ENCODE assay signal across 8 cellular contexts in genomic region chr3:140093742-140094141, GRCh38.
DNase-seq lines count a peak whose midpoint lies in the region; ATAC-seq and TF ChIP-seq lines count a peak whose summit lies in the region.

No MANE protein-coding gene starts in this region.

- H3K4me3 ChIP-seq in SK-N-MC: peak overlapping the region; percentile 16; the same call in 1 of the 2 replicates
- H3K4me3 ChIP-seq in transverse colon: no peak overlapping the region

- H3K9ac ChIP-seq in SK-N-MC (ENCODE audit: insufficient read length): no peak overlapping the region

- TF ChIP-seq CTCF in transverse colon (IDR thresholded peaks at IDR 0.05): no peak

- peaks cover 0 to 7% (median 0%) of the 10 kb centered on the region in 4 donors for H3K4me1 ChIP-seq in transverse colon

- H3K36me3 ChIP-seq in SK-N-MC (ENCODE audit: insufficient read depth, low read length) (no peaks in the 10 kb centered on the region), transverse colon (no peaks in the 10 kb centered on the region)

- ATAC-seq in left ventricle myocardium superior (peak; percentile 95), HG03460 (IDR thresholded peaks at IDR 0.05; ENCODE audit: unreplicated experiment) (no peak)

- intact Hi-C loops in left ventricle myocardium superior (cut with micrococcal nuclease): no loop called here
- intact Hi-C loops in transverse colon (cut with DNase I; ENCODE audit: low total_unique reads): no loop called here

- TF ChIP-seq EP300 in transverse colon (IDR thresholded peaks at IDR 0.05; ENCODE audit: low read depth): no peak

- H3K27me3 ChIP-seq in transverse colon: no peaks in the 10 kb centered on the region

- H3K9me3 ChIP-seq in SK-N-MC (ENCODE audit: low read depth, low read length) (no peaks in the 10 kb centered on the region), transverse colon (no peaks in the 10 kb centered on the region)

- 25 to 26% methylated on average over 5 of the region's 5 CpGs for WGBS in transverse colon (ENCODE audit: low coverage in 1 of 2), 2 donors

- TF ChIP-seq POLR2A in transverse colon (IDR thresholded peaks at IDR 0.05): no peak

- DNase-seq in M059J (ENCODE audit: low read depth) (peak; percentile 96), SK-N-MC (ENCODE audit: low read depth, low spot score) (no peak), left ventricle myocardium superior (peak; percentile 34), transverse colon (peak; percentile 71), occipital lobe (lab: John Stamatoyannopoulos, UW) (no peak), germinal center (ENCODE audit: low spot score) (no peak)
- DNase-seq in activated CD4-positive, alpha-beta T cell treated with anti-CD3 and anti-CD28 coated beads, Interleukin-2, amount 50 U/mL, for 1 hour: no peak

- no peak overlapping the region for H3K27ac ChIP-seq in SK-N-MC
- no peak overlapping the region for H3K27ac ChIP-seq in transverse colon

- in situ Hi-C loops in transverse colon (cut with MboI; ENCODE audit: low pct_ligation_motif_present in 1 of 4, low pct_unique_long_range_greater_than_20kb in 1 of 4, low sequenced_read_pairs in 3 of 4): no loop called here

Comparison
In these comparisons a context has a peak if more than half of its experiments do, and no peak if none do; other contexts are left out.
1. DNase-seq: peak in M059J (single experiment), left ventricle myocardium superior (single experiment) and transverse colon (single experiment); none in SK-N-MC (single experiment), occipital lobe (single experiment), germinal center (single experiment) and activated CD4-positive, alpha-beta T cell treated with anti-CD3 and anti-CD28 coated beads, Interleukin-2, amount 50 U/mL, for 1 hour (single experiment).